Comparison of ENCODE assay signal across 8 cellular contexts in the genomic region with DNA sequence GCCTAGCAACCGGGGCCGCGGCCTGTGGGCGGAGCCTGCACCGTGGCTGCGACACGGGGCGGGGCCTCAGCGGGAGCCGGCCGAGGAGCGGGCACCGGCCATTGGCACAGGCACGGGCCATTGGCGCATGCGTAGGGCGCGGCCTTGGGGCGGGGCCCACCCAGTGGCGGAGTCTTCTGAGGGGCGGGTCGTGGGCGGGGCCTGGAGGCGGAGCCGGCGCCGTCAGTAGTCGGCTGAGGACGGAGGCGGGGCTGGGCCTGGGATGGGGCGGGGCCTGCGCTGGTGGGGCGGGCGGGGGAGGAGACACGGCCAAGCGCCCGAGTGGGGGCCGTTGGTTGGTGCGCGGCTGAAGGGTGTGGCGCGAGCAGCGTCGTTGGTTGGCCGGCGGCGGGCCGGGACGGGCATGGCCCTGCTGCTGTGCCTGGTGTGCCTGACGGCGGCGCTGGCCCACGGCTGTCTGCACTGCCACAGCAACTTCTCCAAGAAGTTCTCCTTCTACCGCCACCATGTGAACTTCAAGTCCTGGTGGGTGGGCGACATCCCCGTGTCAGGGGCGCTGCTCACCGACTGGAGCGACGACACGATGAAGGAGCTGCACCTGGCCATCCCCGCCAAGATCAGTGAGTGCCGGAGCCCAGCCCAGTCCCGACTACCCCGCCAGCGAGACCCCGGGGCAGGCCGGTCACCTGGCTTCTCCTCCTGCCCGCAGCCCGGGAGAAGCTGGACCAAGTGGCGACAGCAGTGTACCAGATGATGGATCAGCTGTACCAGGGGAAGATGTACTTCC. TPM values are rescaled to one million over a fixed set of nuclear protein-coding genes. Genes with fewer than 3 reads are reported as not detected.
A peak's percentile ranks its signal among the peaks of the same experiment; 100 is the strongest.
DNase-seq lines count a peak whose midpoint lies in the region; ATAC-seq and TF ChIP-seq lines count a peak whose summit lies in the region.

A gene with protein sequence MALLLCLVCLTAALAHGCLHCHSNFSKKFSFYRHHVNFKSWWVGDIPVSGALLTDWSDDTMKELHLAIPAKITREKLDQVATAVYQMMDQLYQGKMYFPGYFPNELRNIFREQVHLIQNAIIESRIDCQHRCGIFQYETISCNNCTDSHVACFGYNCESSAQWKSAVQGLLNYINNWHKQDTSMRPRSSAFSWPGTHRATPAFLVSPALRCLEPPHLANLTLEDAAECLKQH (plus strand): TSS at position 373 of the 787 bp plus-strand sequence. CDS start 31 bp downstream, at position 404.

- H3K4me1 ChIP-seq in OCI-LY1 (ENCODE audit: insufficient read depth, low read length, severe bottlenecking): peaks cover 38% of the 10 kb centered on the region
- peaks cover 47% of the 10 kb centered on the region for H3K4me1 ChIP-seq in mononuclear cell (ENCODE audit: insufficient read depth, low read length)

- H3K9me2 ChIP-seq in OCI-LY1 (ENCODE audit: low read depth, low read length): no peaks in the 10 kb centered on the region

- peaks cover 18% of the 10 kb centered on the region for H3K36me3 ChIP-seq in OCI-LY1 (ENCODE audit: insufficient read depth, low read length)

- H2AFZ ChIP-seq in OCI-LY1 (ENCODE audit: low read length): no peak within 1 kb of the TSS

- H3K9ac ChIP-seq in OCI-LY1 (ENCODE audit: low read length): peak within 1 kb of the TSS; percentile 68

- peak within 1 kb of the TSS; percentile 82 for H3K27ac ChIP-seq in OCI-LY1 (ENCODE audit: low read depth, low read length, poor library complexity, severe bottlenecking)
- peak within 1 kb of the TSS; percentile 98 for H3K27ac ChIP-seq in epithelial cell of prostate

- H3K4me2 ChIP-seq in OCI-LY1 (ENCODE audit: low read length): peak within 1 kb of the TSS; percentile 86

- no peaks in the 10 kb centered on the region for H3K79me2 ChIP-seq in OCI-LY1 (ENCODE audit: insufficient read depth, low read length)

- TF ChIP-seq CTCF in OCI-LY1 (IDR thresholded peaks at IDR 0.05; ENCODE audit: low read length): peak; percentile 23; the same call in 1 of the 2 replicates

- DNase-seq in DMS 273 treated with DMSO at 0.1 percent for 48 hours (lab: John Stamatoyannopoulos, UW): peak; percentile 98
- peak; percentile 99 for DNase-seq in HuH-7.5 (ENCODE audit: low spot score)
- DNase-seq in activated T-cell treated with anti-CD3 and anti-CD28 coated beads for 24 hours (ENCODE audit: low read depth): peak; percentile 100
- DNase-seq in epithelial cell of prostate (ENCODE audit: low read depth, low spot score): peak; percentile 70
- peak; percentile 100 for DNase-seq in stimulated activated CD8-positive, alpha-beta memory T cell treated with anti-CD3 and anti-CD28 coated beads, Interleukin-4, amount 100 ng/mL, for 1 hour (ENCODE audit: low read depth in 2 of 2, low spot score in 1 of 2)

- H3F3A ChIP-seq in OCI-LY1 (ENCODE audit: insufficient read depth, low read length): no peaks in the 10 kb centered on the region

- H3K9me3 ChIP-seq in OCI-LY1 (ENCODE audit: low read length) (no peaks in the 10 kb centered on the region), mononuclear cell (ENCODE audit: low read depth, low read length) (no peaks in the 10 kb centered on the region)

- H3K27me3 ChIP-seq in OCI-LY1 (ENCODE audit: insufficient read depth, low read length) (no peaks in the 10 kb centered on the region), mononuclear cell (ENCODE audit: insufficient read depth, low read length) (no peaks in the 10 kb centered on the region)

- peak; percentile 54 for ATAC-seq in GM21528 (IDR thresholded peaks at IDR 0.05; ENCODE audit: low FRiP score, unreplicated experiment)

- H3K4me3 ChIP-seq in OCI-LY1 (ENCODE audit: low read depth, low read length, poor library complexity, severe bottlenecking) (peak within 1 kb of the TSS; percentile 68), mononuclear cell (ENCODE audit: low read length) (peak within 1 kb of the TSS; percentile 91)

- no peaks in the 10 kb centered on the region for H4K20me1 ChIP-seq in OCI-LY1 (ENCODE audit: insufficient read depth, low read length)

RNA-seq across cellular contexts. Expression of the gene that starts here (rescaled TPM):
- 2.9 TPM for total RNA-seq in mononuclear cell

Comparison
In these comparisons a context has a peak if more than half of its experiments do, and no peak if none do; other contexts are left out.
1. Peak in every context shown above with its lines: DNase-seq, ATAC-seq, H3K4me3 ChIP-seq and H3K27ac ChIP-seq.